17 cellular contexts compared by ENCODE assay signal in the genomic region with DNA sequence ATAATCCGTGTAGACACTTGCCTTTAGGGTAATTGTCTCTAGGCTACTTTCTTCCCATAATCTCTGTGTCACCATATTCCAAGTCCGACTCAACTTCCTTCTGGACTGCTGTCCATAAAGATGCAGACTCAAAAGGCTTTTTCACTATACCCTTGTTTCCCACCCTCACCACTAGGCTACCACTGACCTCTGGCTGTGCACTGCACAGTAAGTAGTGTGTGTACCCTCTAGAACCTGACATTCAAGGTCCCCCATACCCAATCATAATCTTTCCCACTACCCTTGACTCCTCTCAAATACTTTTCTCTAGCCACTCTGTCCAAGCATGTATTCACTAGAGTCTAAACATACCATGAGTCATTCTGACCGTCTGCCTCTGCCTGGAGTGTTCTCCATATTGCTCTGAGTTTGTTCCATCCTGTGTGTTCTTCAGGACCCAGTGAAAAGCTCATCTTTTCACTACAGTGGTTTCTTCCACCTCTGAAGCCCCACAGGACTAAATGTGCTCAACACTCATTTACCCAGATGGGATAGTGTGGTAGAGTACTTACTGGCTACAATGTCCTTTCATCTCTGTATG. TPM values are rescaled to one million over a fixed set of nuclear protein-coding genes. Genes with fewer than 3 reads are reported as not detected.
DNase-seq lines count a peak whose midpoint lies in the region; ATAC-seq lines count a peak whose summit lies in the region.
"Had no signal": no experiment of that assay in that cellular context is flagged by ENCODE, and none has a peak within 500 bp of the region (broad histone marks: within the 10 kb centered on the region; RNA-seq: fewer than 3 reads in every experiment).

No MANE protein-coding gene starts in this region.

- H3K4me3 ChIP-seq in mesodermal cell (ENCODE audit: extremely low read depth, insufficient read depth, low read length, poor library complexity, severe bottlenecking): no peak overlapping the region
- H3K4me3 ChIP-seq: body of pancreas, SJCRH30, tibial nerve had no signal

- intact Hi-C loops in activated CD4-positive, alpha-beta memory T cell treated with anti-CD3 and anti-CD28 coated beads for 36 hours (cut with micrococcal nuclease): no loop called here

- POLR2A ChIA-PET in activated CD4-positive, alpha-beta memory T cell treated with anti-CD3 and anti-CD28 coated beads for 36 hours (lab: Charles Lee): no interaction called here

- ATAC-seq in GM19328 (IDR thresholded peaks at IDR 0.05; ENCODE audit: unreplicated experiment): no peak
- ATAC-seq: activated CD8-positive, alpha-beta T cell treated with anti-CD3 and anti-CD28 coated beads for 36 hours; body of pancreas; effector memory CD8-positive, alpha-beta T cell; naive thymus-derived CD8-positive, alpha-beta T cell had no signal

- no peaks in the 10 kb centered on the region for H3K9me3 Mint-ChIP-seq in activated CD4-positive, alpha-beta memory T cell treated with anti-CD3 and anti-CD28 coated beads for 36 hours
- H3K9me3 Mint-ChIP-seq: activated CD8-positive, alpha-beta T cell treated with anti-CD3 and anti-CD28 coated beads for 36 hours; effector memory CD8-positive, alpha-beta T cell; naive thymus-derived CD8-positive, alpha-beta T cell had no signal

- H3K9me3 ChIP-seq in mesodermal cell (ENCODE audit: control insufficient read depth, low read length): no peaks in the 10 kb centered on the region
- H3K9me3 ChIP-seq: body of pancreas, SJCRH30, tibial nerve had no signal

- CTCF ChIA-PET in activated CD4-positive, alpha-beta memory T cell treated with anti-CD3 and anti-CD28 coated beads for 36 hours (lab: Charles Lee): no interaction called here

- DNase-seq in GM03348 (ENCODE audit: low spot score): peak; percentile 19
- peak; percentile 8 for DNase-seq in RKO (ENCODE audit: low spot score)
- DNase-seq in epithelial cell of prostate (ENCODE audit: low read depth, low spot score): no peak
- no peak for DNase-seq in stimulated activated CD4-positive, alpha-beta T cell treated with anti-CD3 and anti-CD28 coated beads, Interleukin-4, amount 100 ng/mL, for 1 hour
- no peak for DNase-seq in activated CD4-positive, alpha-beta memory T cell treated with anti-CD3 and anti-CD28 coated beads for 36 hours
- no peak for DNase-seq in activated naive CD4-positive, alpha-beta T cell (lab: John Stamatoyannopoulos, UW)
- DNase-seq: activated CD8-positive, alpha-beta T cell treated with anti-CD3 and anti-CD28 coated beads for 36 hours; body of pancreas; effector memory CD8-positive, alpha-beta T cell; head of caudate nucleus; naive thymus-derived CD8-positive, alpha-beta T cell; NK-92 treated with Interleukin-12 subunit alpha and Interleukin-12 subunit beta, amount 100 ng/mL, for 24 hours; SJCRH30 had no signal

- H3K36me3 Mint-ChIP-seq in activated CD4-positive, alpha-beta memory T cell treated with anti-CD3 and anti-CD28 coated beads for 36 hours: no peaks in the 10 kb centered on the region
- H3K36me3 Mint-ChIP-seq: CD14-positive monocyte; naive thymus-derived CD8-positive, alpha-beta T cell had no signal

- no peaks in the 10 kb centered on the region for H3K27me3 Mint-ChIP-seq in activated CD4-positive, alpha-beta memory T cell treated with anti-CD3 and anti-CD28 coated beads for 36 hours

- H3K4me1 ChIP-seq in mesodermal cell (ENCODE audit: control insufficient read depth, insufficient read depth, low read length, poor library complexity, severe bottlenecking): peaks cover 10% of the 10 kb centered on the region
- H3K4me1 ChIP-seq: body of pancreas, SJCRH30, tibial nerve had no signal

- no peak overlapping the region for H3K4me3 Mint-ChIP-seq in activated CD4-positive, alpha-beta memory T cell treated with anti-CD3 and anti-CD28 coated beads for 36 hours
- H3K4me3 Mint-ChIP-seq: activated CD8-positive, alpha-beta T cell treated with anti-CD3 and anti-CD28 coated beads for 36 hours; CD14-positive monocyte; effector memory CD8-positive, alpha-beta T cell; naive thymus-derived CD8-positive, alpha-beta T cell had no signal

- WGBS in mesodermal cell (ENCODE audit: insufficient coverage in 2 of 2), 2 experiments: 80% methylated on average over 1 of the region's 3 CpGs; no CpG with 5 or more reads in 1 of the 2 experiments

- no peak overlapping the region for H3K27ac Mint-ChIP-seq in activated CD4-positive, alpha-beta memory T cell treated with anti-CD3 and anti-CD28 coated beads for 36 hours
- H3K27ac Mint-ChIP-seq: activated CD8-positive, alpha-beta T cell treated with anti-CD3 and anti-CD28 coated beads for 36 hours; CD14-positive monocyte; naive thymus-derived CD8-positive, alpha-beta T cell had no signal

- H3K4me1 Mint-ChIP-seq in activated CD4-positive, alpha-beta memory T cell treated with anti-CD3 and anti-CD28 coated beads for 36 hours (ENCODE audit: low read depth): no peaks in the 10 kb centered on the region
- H3K4me1 Mint-ChIP-seq: CD14-positive monocyte had no signal

- H3K27ac ChIP-seq in epithelial cell of prostate (peak overlapping the region; percentile 56), mesodermal cell (ENCODE audit: low read depth, low read length, severe bottlenecking) (peak overlapping the region; percentile 6)
- H3K27ac ChIP-seq: body of pancreas, SJCRH30, tibial nerve had no signal

- H3K36me3 ChIP-seq in mesodermal cell (ENCODE audit: control insufficient read depth, insufficient read depth, low read length): no peaks in the 10 kb centered on the region
- H3K36me3 ChIP-seq: SJCRH30, tibial nerve had no signal

RNA-seq across cellular contexts. Expression of gene JADE3, which starts 17.3 kb away (rescaled TPM):
- polyA plus RNA-seq in mesodermal cell (2013, experiment 1 of 2): 13.5 TPM
- 15.2 TPM for polyA plus RNA-seq in mesodermal cell (2013, experiment 2 of 2)
- 1 to 10 TPM; 1.4 to 1.5 TPM for total RNA-seq in activated CD4-positive, alpha-beta memory T cell treated with anti-CD3 and anti-CD28 coated beads for 36 hours
- polyA plus RNA-seq: naive thymus-derived CD8-positive, alpha-beta T cell had no signal

Comparison
In these comparisons a context has a peak if more than half of its experiments do, and no peak if none do; other contexts are left out.
1. DNase-seq: peak in GM03348 (single experiment) and RKO (single experiment); none in epithelial cell of prostate (single experiment), stimulated activated CD4-positive, alpha-beta T cell treated with anti-CD3 and anti-CD28 coated beads, Interleukin-4, amount 100 ng/mL, for 1 hour (single experiment), activated CD4-positive, alpha-beta memory T cell treated with anti-CD3 and anti-CD28 coated beads for 36 hours (single experiment) and activated naive CD4-positive, alpha-beta T cell (0 of 4).